In the genomic region with DNA sequence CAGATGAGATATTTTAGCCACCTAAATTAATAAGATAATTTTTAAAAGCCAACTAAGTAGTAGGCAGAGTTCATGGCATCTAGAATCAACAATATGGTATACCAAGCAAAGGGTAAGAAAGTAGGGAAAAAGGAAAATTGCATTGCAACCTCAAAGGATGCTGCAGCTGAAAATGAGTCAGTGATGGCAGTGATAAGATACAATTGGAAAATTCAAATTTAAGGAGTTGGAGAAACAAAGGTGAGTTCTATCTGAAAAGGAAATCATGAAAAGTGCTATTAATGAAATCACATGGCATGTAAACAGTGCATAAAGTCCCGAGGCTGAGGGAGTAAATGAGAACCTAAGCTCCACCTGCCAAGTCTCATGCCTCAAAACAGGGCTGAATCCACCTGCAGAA, we compare ENCODE assay signal across 30 cellular contexts. TPM values are rescaled to one million over a fixed set of nuclear protein-coding genes. Genes with fewer than 3 reads are reported as not detected.
"Had no signal": no experiment of that assay in that cellular context is flagged by ENCODE, and none has a peak within 500 bp of the region (broad histone marks: within the 10 kb centered on the region; RNA-seq: fewer than 3 reads in every experiment).

No MANE protein-coding gene starts in this region.

- H3K4me3 Mint-ChIP-seq: activated B cell treated with CpG ODN at 0.5 μM for 24 hours; activated CD8-positive, alpha-beta T cell treated with anti-CD3 and anti-CD28 coated beads for 36 hours; activated naive CD4-positive, alpha-beta T cell treated with anti-CD3 and anti-CD28 coated beads for 36 hours; activated naive CD8-positive, alpha-beta T cell treated with anti-CD3 and anti-CD28 coated beads, Interleukin-2, amount 10 ng/mL, durations not matched to agents 7 days and 5 days; activated T-cell treated with anti-CD3 and anti-CD28 coated beads, Interleukin-2, amount 50 U/mL, for 4 hours; activated T-helper 17 cell treated with anti-CD3 and anti-CD28 coated beads, Interleukin-2, amount 50 U/mL, for 72 hours; central memory CD8-positive, alpha-beta T cell; dendritic cell treated with granulocyte-macrophage colony-stimulating factor and Interleukin-4, amounts not matched to agents 40 ng/mL and 50 ng/mL, for 4 days; effector memory CD8-positive, alpha-beta T cell; T-helper 17 cell; T-helper 2 cell treated with Interferon-gamma antibody and Interleukin-4, amounts not matched to agents 5 μg/mL and 100 μg/mL, for 36 hours had no signal

- H3K27me3 Mint-ChIP-seq: dendritic cell treated with granulocyte-macrophage colony-stimulating factor and Interleukin-4, amounts not matched to agents 40 ng/mL and 50 ng/mL, for 4 days had no signal

- H3K36me3 Mint-ChIP-seq: activated naive CD4-positive, alpha-beta T cell treated with anti-CD3 and anti-CD28 coated beads, Interleukin-2, amount 50 U/mL, for 72 hours; activated naive CD8-positive, alpha-beta T cell treated with anti-CD3 and anti-CD28 coated beads, Interleukin-2, amount 10 ng/mL, durations not matched to agents 7 days and 5 days had no signal

- H3K27ac Mint-ChIP-seq: activated B cell treated with CpG ODN at 0.5 μM for 24 hours; activated CD8-positive, alpha-beta T cell treated with anti-CD3 and anti-CD28 coated beads for 36 hours; activated naive CD4-positive, alpha-beta T cell treated with anti-CD3 and anti-CD28 coated beads for 36 hours; activated naive CD4-positive, alpha-beta T cell treated with anti-CD3 and anti-CD28 coated beads, Interleukin-2, amount 50 U/mL, for 72 hours; activated naive CD8-positive, alpha-beta T cell treated with anti-CD3 and anti-CD28 coated beads, Interleukin-2, amount 10 ng/mL, durations not matched to agents 7 days and 5 days; activated T-helper 17 cell treated with anti-CD3 and anti-CD28 coated beads, Interleukin-2, amount 50 U/mL, for 72 hours; dendritic cell treated with granulocyte-macrophage colony-stimulating factor and Interleukin-4, amounts not matched to agents 40 ng/mL and 50 ng/mL, for 4 days; effector memory CD8-positive, alpha-beta T cell; T-helper 17 cell; T-helper 2 cell treated with Interferon-gamma antibody and Interleukin-4, amounts not matched to agents 5 μg/mL and 100 μg/mL, for 36 hours had no signal

- H3K4me1 ChIP-seq: ascending aorta had no signal

- H3K4me1 Mint-ChIP-seq: activated B cell treated with CpG ODN at 0.5 μM for 24 hours; activated naive CD8-positive, alpha-beta T cell treated with anti-CD3 and anti-CD28 coated beads, Interleukin-2, amount 10 ng/mL, durations not matched to agents 7 days and 5 days; activated T-helper 17 cell treated with anti-CD3 and anti-CD28 coated beads, Interleukin-2, amount 50 U/mL, for 72 hours; central memory CD8-positive, alpha-beta T cell; T-helper 17 cell had no signal

- H3K27ac ChIP-seq: ascending aorta, brain microvascular endothelial cell, coronary artery, epithelial cell of prostate, WERI-Rb-1 had no signal

- H3K9me3 ChIP-seq: ascending aorta had no signal

- H3K27me3 ChIP-seq: ascending aorta, brain microvascular endothelial cell had no signal

- H3K36me3 ChIP-seq: ascending aorta, brain microvascular endothelial cell, heart left ventricle, WERI-Rb-1 had no signal

- FAIRE-seq: bronchial epithelial cell, frontal cortex had no signal

- H3K4me3 ChIP-seq: ascending aorta, coronary artery, heart left ventricle had no signal

- H3K9me3 Mint-ChIP-seq: activated CD8-positive, alpha-beta T cell treated with anti-CD3 and anti-CD28 coated beads for 36 hours; activated naive CD4-positive, alpha-beta T cell treated with anti-CD3 and anti-CD28 coated beads for 36 hours; activated naive CD4-positive, alpha-beta T cell treated with anti-CD3 and anti-CD28 coated beads, Interleukin-2, amount 50 U/mL, for 72 hours; activated naive CD8-positive, alpha-beta T cell treated with anti-CD3 and anti-CD28 coated beads, Interleukin-2, amount 10 ng/mL, durations not matched to agents 7 days and 5 days; activated T-cell treated with anti-CD3 and anti-CD28 coated beads, Interleukin-2, amount 50 U/mL, for 4 hours; activated T-helper 17 cell treated with anti-CD3 and anti-CD28 coated beads, Interleukin-2, amount 50 U/mL, for 72 hours; central memory CD8-positive, alpha-beta T cell; dendritic cell treated with granulocyte-macrophage colony-stimulating factor and Interleukin-4, amounts not matched to agents 40 ng/mL and 50 ng/mL, for 4 days; effector memory CD8-positive, alpha-beta T cell; T-helper 2 cell treated with Interferon-gamma antibody and Interleukin-4, amounts not matched to agents 5 μg/mL and 100 μg/mL, for 36 hours had no signal

- DNase-seq: activated B cell treated with CpG ODN at 0.5 μM for 24 hours; activated CD4-positive, alpha-beta T cell treated with anti-CD3 and anti-CD28 coated beads for 48 hours; activated CD4-positive, alpha-beta T cell treated with anti-CD3 and anti-CD28 coated beads, Interleukin-2, amount 50 U/mL, for 1 hour; activated CD4-positive, alpha-beta T cell treated with anti-CD3 and anti-CD28 coated beads, Interleukin-2, amount 50 U/mL, for 48 hours; activated CD8-positive, alpha-beta memory T cell treated with anti-CD3 and anti-CD28 coated beads for 24 hours; activated CD8-positive, alpha-beta T cell treated with anti-CD3 and anti-CD28 coated beads for 36 hours; activated effector memory CD4-positive, alpha-beta T cell treated with Interleukin-2 at 50 U/mL for 16 hours; activated naive CD4-positive, alpha-beta T cell treated with anti-CD3 and anti-CD28 coated beads for 36 hours; activated naive CD8-positive, alpha-beta T cell treated with anti-CD3 and anti-CD28 coated beads, Interleukin-2, amount 10 ng/mL, durations not matched to agents 7 days and 5 days; activated T-cell treated with anti-CD3 and anti-CD28 coated beads, Interleukin-2, amount 50 U/mL, for 4 hours; brain microvascular endothelial cell; effector CD4-positive, alpha-beta T cell; effector memory CD8-positive, alpha-beta T cell; foreskin fibroblast; glutamatergic neuron; T-helper 1 cell; T-helper 17 cell; T1000; WERI-Rb-1 had no signal

RNA-seq across cellular contexts. Expression of a gene that starts 33.9 kb away (rescaled TPM):
- total RNA-seq: activated B cell treated with CpG ODN at 0.5 μM for 24 hours; activated CD8-positive, alpha-beta T cell treated with anti-CD3 and anti-CD28 coated beads for 36 hours; activated naive CD4-positive, alpha-beta T cell treated with anti-CD3 and anti-CD28 coated beads for 36 hours; activated naive CD4-positive, alpha-beta T cell treated with anti-CD3 and anti-CD28 coated beads, Interleukin-2, amount 50 U/mL, for 72 hours; activated naive CD8-positive, alpha-beta T cell treated with anti-CD3 and anti-CD28 coated beads, Interleukin-2, amount 10 ng/mL, durations not matched to agents 7 days and 5 days; activated T-cell treated with anti-CD3 and anti-CD28 coated beads, Interleukin-2, amount 50 U/mL, for 4 hours; activated T-helper 17 cell treated with anti-CD3 and anti-CD28 coated beads, Interleukin-2, amount 50 U/mL, for 72 hours had no signal
